In the genomic region with DNA sequence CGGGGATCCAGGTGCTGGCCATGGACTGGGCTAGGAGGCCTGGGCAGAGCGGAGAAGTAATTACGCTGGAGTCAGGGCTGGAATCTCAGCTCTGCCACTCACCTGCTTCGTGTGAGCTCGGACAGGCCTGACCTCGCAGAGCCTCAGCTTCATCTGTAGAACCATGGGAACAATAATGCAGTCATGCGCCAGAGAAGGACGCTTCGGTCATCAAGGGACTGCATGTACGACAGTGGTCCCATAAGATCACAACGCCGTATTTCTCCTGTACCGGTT, we compare ENCODE assay signal across 11 cellular contexts.
"Had no signal": no experiment of that assay in that cellular context is flagged by ENCODE, and none has a peak within 500 bp of the region (broad histone marks: within the 10 kb centered on the region; RNA-seq: fewer than 3 reads in every experiment).

No MANE protein-coding gene starts in this region.

- H3K36me3 Mint-ChIP-seq: activated naive CD4-positive, alpha-beta T cell treated with anti-CD3 and anti-CD28 coated beads, Interleukin-2, amount 50 U/mL, for 24 hours had no signal

- H3K36me3 ChIP-seq: brain microvascular endothelial cell, esophagus muscularis mucosa, lower lobe of right lung, vagina had no signal

- H3K27ac ChIP-seq: brain microvascular endothelial cell, esophagus muscularis mucosa, lower lobe of right lung, skin epidermis, vagina had no signal

- H3K9me3 ChIP-seq: esophagus muscularis mucosa, lower lobe of right lung, vagina had no signal

- H3K9me3 Mint-ChIP-seq: activated naive CD4-positive, alpha-beta T cell treated with anti-CD3 and anti-CD28 coated beads, Interleukin-2, amount 50 U/mL, for 24 hours; endodermal cell had no signal

- DNase-seq: activated CD4-positive, alpha-beta T cell treated with anti-CD3 and anti-CD28 coated beads, Interleukin-2, amount 50 U/mL, for 4 hours; activated T-cell treated with anti-CD3 and anti-CD28 coated beads, Interleukin-2, amount 50 U/mL, for 1 hour; amygdala; endodermal cell; lower lobe of right lung; posterior cingulate gyrus had no signal

- H3K27ac Mint-ChIP-seq: activated naive CD4-positive, alpha-beta T cell treated with anti-CD3 and anti-CD28 coated beads, Interleukin-2, amount 50 U/mL, for 24 hours; endodermal cell had no signal

- H3K4me3 ChIP-seq: esophagus muscularis mucosa, lower lobe of right lung, skin epidermis, vagina had no signal

- H3K27me3 ChIP-seq: brain microvascular endothelial cell, esophagus muscularis mucosa, vagina had no signal
